Comparison of ENCODE assay signal across 20 cellular contexts in genomic region chr20:10282930-10283556, GRCh38.
DNase-seq lines count a peak whose midpoint lies in the region; ATAC-seq and TF ChIP-seq lines count a peak whose summit lies in the region.
"Had no signal": no experiment of that assay in that cellular context is flagged by ENCODE, and none has a peak within 500 bp of the region (broad histone marks: within the 10 kb centered on the region; RNA-seq: fewer than 3 reads in every experiment).

No MANE protein-coding gene starts in this region.

- no peak overlapping the region for H4K12ac ChIP-seq in trophoblast cell (ENCODE audit: low read depth, low read length)

- TF ChIP-seq CTCF in choroid plexus epithelial cell (conservative IDR thresholded peaks at IDR 0.05; ENCODE audit: low read depth, low read length) (no peak), GM10266 (IDR thresholded peaks at IDR 0.05; ENCODE audit: control insufficient read depth, insufficient read depth, low read depth, missing control alignments) (no peak)

- DNase-seq in GM04503 (ENCODE audit: low read depth): peak; percentile 55
- DNase-seq in RPMI7951 (ENCODE audit: low read depth): peak; percentile 83
- DNase-seq in choroid plexus epithelial cell (ENCODE audit: low read depth): peak; percentile 52
- DNase-seq in trophoblast cell: peak; percentile 89 to 91
- DNase-seq in GM10266 (ENCODE audit: extremely low spot score): no peak
- no peak for DNase-seq in NCI-H524 (lab: John Stamatoyannopoulos, UW)
- no peak for DNase-seq in NCI-H524 treated with DMSO at 0.1 percent for 48 hours (lab: John Stamatoyannopoulos, UW)
- DNase-seq: activated CD4-positive, alpha-beta T cell treated with anti-CD3 and anti-CD28 coated beads for 4 hours; activated CD8-positive, alpha-beta memory T cell treated with anti-CD3 and anti-CD28 coated beads, Interleukin-2, amount 50 U/mL, for 4 hours; activated gamma-delta T cell; colonic mucosa; foreskin melanocyte; H7; left cardiac atrium; midbrain; NCI-H1092 treated with DMSO at 0.1 percent for 48 hours; NCI-H69; testis had no signal

- no peak overlapping the region for H3K4me3 ChIP-seq in choroid plexus epithelial cell (ENCODE audit: low read depth, low read length)
- H3K4me3 ChIP-seq in trophoblast cell (ENCODE audit: low read depth, low read length): no peak overlapping the region
- H3K4me3 ChIP-seq: colonic mucosa, testis had no signal

- H3K79me2 ChIP-seq in trophoblast cell (ENCODE audit: control insufficient read depth, insufficient read depth, low read length, poor library complexity): no peaks in the 10 kb centered on the region

- no peak for ATAC-seq in HG03521 (IDR thresholded peaks at IDR 0.05; ENCODE audit: unreplicated experiment)
- ATAC-seq: left cardiac atrium; stimulated activated effector memory CD8-positive, alpha-beta T cell treated with anti-CD3 and anti-CD28 coated beads, Interleukin-12 subunit alpha, Interleukin-12 subunit beta, amount 100 ng/mL, for 72 hours had no signal

- H3K9ac ChIP-seq in trophoblast cell (ENCODE audit: low read length): no peak overlapping the region

- no peak overlapping the region for H3K18ac ChIP-seq in trophoblast cell (ENCODE audit: low read length)

- H3K36me3 ChIP-seq in trophoblast cell (ENCODE audit: control insufficient read depth in 1 of 2, insufficient read depth in 2 of 2, low read length in 2 of 2): no peaks in the 10 kb centered on the region
- H3K36me3 ChIP-seq: colonic mucosa had no signal

- H4K8ac ChIP-seq in trophoblast cell (ENCODE audit: low read depth, low read length): no peak overlapping the region

- no peak overlapping the region for H3K4me2 ChIP-seq in trophoblast cell (ENCODE audit: low read length)

- H3K27me3 ChIP-seq in trophoblast cell (ENCODE audit: insufficient read depth, low read length): no peaks in the 10 kb centered on the region
- H3K27me3 ChIP-seq: colonic mucosa, testis had no signal

- no peaks in the 10 kb centered on the region for H3K79me1 ChIP-seq in trophoblast cell (ENCODE audit: low read length)

- H2AK5ac ChIP-seq in trophoblast cell (ENCODE audit: low read length): no peak overlapping the region

- peaks cover 0 to 7% of the 10 kb centered on the region in 2 experiments for H3K4me1 ChIP-seq in trophoblast cell (ENCODE audit: control insufficient read depth in 1 of 2, insufficient read depth in 2 of 2, low read length in 2 of 2)
- H3K4me1 ChIP-seq: colonic mucosa, testis had no signal

- H3K23ac ChIP-seq in trophoblast cell (ENCODE audit: low read length): no peak overlapping the region

- H3K4ac ChIP-seq in trophoblast cell (ENCODE audit: low read depth, low read length): no peak overlapping the region

- H3K14ac ChIP-seq in trophoblast cell (ENCODE audit: low read length): no peak overlapping the region

- H2BK12ac ChIP-seq in trophoblast cell (ENCODE audit: low read length): no peak overlapping the region

- H3K9me3 ChIP-seq in trophoblast cell (ENCODE audit: insufficient read depth, low read depth, low read length): no peaks in the 10 kb centered on the region
- H3K9me3 ChIP-seq: colonic mucosa, testis had no signal

- H2BK5ac ChIP-seq in trophoblast cell (ENCODE audit: low read depth, low read length, poor library complexity): no peak overlapping the region

- H3K27ac ChIP-seq in trophoblast cell (ENCODE audit: low read depth, low read length): peak overlapping the region; percentile 20
- H3K27ac ChIP-seq: colonic mucosa, testis had no signal

- H2BK120ac ChIP-seq in trophoblast cell (ENCODE audit: insufficient read depth, low read length, poor library complexity): no peak overlapping the region

- H4K91ac ChIP-seq in trophoblast cell (ENCODE audit: low read depth, low read length): no peak overlapping the region

- no CpG with 5 or more reads among the region's 5 CpGs for WGBS in trophoblast cell (ENCODE audit: extremely low coverage, insufficient coverage, insufficient read length)

- no peak overlapping the region for H2AFZ ChIP-seq in trophoblast cell (ENCODE audit: insufficient read depth, low read length, poor library complexity)

Comparison
In these comparisons a context has a peak if more than half of its experiments do, and no peak if none do; other contexts are left out.
1. DNase-seq: peak in GM04503 (single experiment), RPMI7951 (single experiment), choroid plexus epithelial cell (single experiment) and trophoblast cell (2 of 2); none in GM10266 (single experiment), NCI-H524 (0 of 2) and NCI-H524 treated with DMSO at 0.1 percent for 48 hours (single experiment).